In genomic region chr1:85200367-85200869, GRCh38 we compare ENCODE assay signal across 8 cellular contexts. TPM values are rescaled to one million over a fixed set of nuclear protein-coding genes. Genes with fewer than 3 reads are reported as not detected.
DNase-seq lines count a peak whose midpoint lies in the region; ATAC-seq, FAIRE-seq and TF ChIP-seq lines count a peak whose summit lies in the region.

No MANE protein-coding gene starts in this region.

- no peaks in the 10 kb centered on the region for H3K9me3 ChIP-seq in SJSA1 (replicated peaks)
- H3K9me3 ChIP-seq in body of pancreas = no peaks in the 10 kb centered on the region
- no peaks in the 10 kb centered on the region for H3K9me3 ChIP-seq in kidney (ENCODE audit: control insufficient read depth in 1 of 2, low read length in 2 of 2)

- TF ChIP-seq CTCF in body of pancreas (IDR thresholded peaks at IDR 0.05) (no peak), kidney (IDR thresholded peaks at IDR 0.05; ENCODE audit: borderline replicate concordance, extremely low read depth, insufficient read depth) (no peak)

- DNase-seq in AG08395 (ENCODE audit: low spot score) (peak; percentile 7), SJSA1 (ENCODE audit: low read depth in 1 of 2, low spot score in 2 of 2) (peak; percentile 38 to 47), body of pancreas (peak in 1 of 4 donors; percentile 59), kidney (no peak), DMS114 treated with DMSO at 0.1 percent for 48 hours (lab: John Stamatoyannopoulos, UW; ENCODE audit: unreplicated experiment) (no peak)
- peak; percentile 26 to 50 for DNase-seq in stimulated activated CD4-positive, alpha-beta T cell treated with anti-CD3 and anti-CD28 coated beads, Interleukin-2, amount 100 ng/mL, for 24 hours

- H3K4me3 ChIP-seq in SJSA1 (peak overlapping the region; percentile 85), body of pancreas (peak overlapping the region; percentile 67 to 86), kidney (ENCODE audit: low read length in 2 of 2) (peak overlapping the region; percentile 89 to 96)

- no peaks in the 10 kb centered on the region for H3K27me3 ChIP-seq in SJSA1 (replicated peaks)
- no peaks in the 10 kb centered on the region for H3K27me3 ChIP-seq in body of pancreas

- TF ChIP-seq POLR2A in body of pancreas (IDR thresholded peaks at IDR 0.05) = no peak

- peaks cover 3% of the 10 kb centered on the region; the same call in 1 of the 2 replicates for H3K4me1 ChIP-seq in SJSA1 (replicated peaks)
- peaks cover 37% of the 10 kb centered on the region for H3K4me1 ChIP-seq in body of pancreas
- peaks cover 5 to 12% of the 10 kb centered on the region in 2 donors for H3K4me1 ChIP-seq in kidney (ENCODE audit: control insufficient read depth in 1 of 2, insufficient read depth in 1 of 2, low read depth in 1 of 2, low read length in 2 of 2)

- no peak for FAIRE-seq in kidney (lab: Jason Lieb, UNC)

- 0% methylated on average over 2 to 37 of the region's 45 CpGs for WGBS in body of pancreas, 2 donors

- peak overlapping the region; percentile 68 to 87 for H3K9ac ChIP-seq in kidney (ENCODE audit: low read length in 2 of 2)

- H3K36me3 ChIP-seq in SJSA1 = peaks cover 6% of the 10 kb centered on the region
- no peaks in the 10 kb centered on the region for H3K36me3 ChIP-seq in body of pancreas (replicated peaks in 1 of 2; ENCODE audit: insufficient read depth in 1 of 2, low read depth in 2 of 2)
- no peaks in the 10 kb centered on the region for H3K36me3 ChIP-seq in kidney (ENCODE audit: control insufficient read depth in 1 of 2, insufficient read depth in 2 of 2, low read length in 2 of 2)

- intact Hi-C loops in body of pancreas (cut with DNase I) = no loop called here
- intact Hi-C loops in kidney (cut with DNase I) = no loop called here

- H3K27ac ChIP-seq in SJSA1 (no peak overlapping the region), body of pancreas (peak overlapping the region; percentile 77 to 99 (median 96)), kidney (ENCODE audit: low read depth in 2 of 2, low read length in 2 of 2) (peak overlapping the region; percentile 72 to 94)

- ATAC-seq in GM19025 (IDR thresholded peaks at IDR 0.05; ENCODE audit: low read depth, unreplicated experiment) = peak; percentile 33
- peak; percentile 26 for ATAC-seq in HG03159 (IDR thresholded peaks at IDR 0.05; ENCODE audit: unreplicated experiment)
- peak; percentile 51 for ATAC-seq in body of pancreas

RNA-seq across cellular contexts. Expression of gene SYDE2, which starts 0.4 kb away (rescaled TPM):
- 5.5 and 8.4 TPM in 2 replicates for total RNA-seq in SJSA1 (2014; rRNA removed; shearing (Covaris generic))
- 10 to 100 TPM; 12.2 to 17.5 TPM for total RNA-seq in body of pancreas
- total RNA-seq in kidney = 7.0 TPM
- 1.3 TPM for polyA plus RNA-seq in kidney (ENCODE audit: insufficient read depth, low read depth, low replicate concordance)

RNA-seq across cellular contexts. Expression of gene C1orf52, which starts 59.0 kb away (rescaled TPM):
- total RNA-seq in SJSA1 (2014; rRNA removed; shearing (Covaris generic)) = 26.5 and 28.3 TPM in 2 replicates
- total RNA-seq in body of pancreas (10 to 100 TPM in 1 of 2 donors, 1 to 10 TPM in 1; 6.6 to 20.2 TPM), kidney (18.7 TPM)
- 15.0 TPM for polyA plus RNA-seq in kidney (ENCODE audit: insufficient read depth, low read depth, low replicate concordance)

Comparison
In these comparisons a context has a peak if more than half of its experiments do, and no peak if none do; other contexts are left out.
1. DNase-seq: peak in AG08395 (single experiment), SJSA1 (2 of 2) and stimulated activated CD4-positive, alpha-beta T cell treated with anti-CD3 and anti-CD28 coated beads, Interleukin-2, amount 100 ng/mL, for 24 hours (2 of 2); none in kidney (single experiment) and DMS114 treated with DMSO at 0.1 percent for 48 hours (single experiment).
2. Peak in every context shown above with its lines, with median percentiles within 50 percentile points of each other: ATAC-seq and H3K4me3 ChIP-seq.